Comparison of ENCODE assay signal across 18 cellular contexts in the genomic region with DNA sequence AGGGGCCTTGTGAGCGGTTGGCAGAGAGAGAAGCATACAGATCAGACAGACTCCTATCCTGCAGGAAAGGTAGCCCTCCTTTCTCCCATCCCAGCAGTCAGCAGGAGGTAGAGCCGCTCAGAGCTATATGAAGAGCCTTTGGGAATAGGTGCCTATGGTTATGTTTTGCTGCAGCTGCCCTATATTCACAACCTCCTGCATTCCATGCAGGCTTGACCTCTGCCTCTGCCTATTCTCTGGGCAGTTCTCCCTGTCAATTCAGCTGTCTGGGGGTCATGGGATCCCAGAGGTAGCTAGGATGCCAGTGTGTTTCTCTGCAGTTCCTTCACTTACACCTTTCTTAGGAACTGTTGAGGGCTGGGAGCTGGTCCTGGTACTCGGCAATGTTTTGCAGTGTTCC.
"Had no signal": no experiment of that assay in that cellular context is flagged by ENCODE, and none has a peak within 500 bp of the region (broad histone marks: within the 10 kb centered on the region; RNA-seq: fewer than 3 reads in every experiment).

No MANE protein-coding gene starts in this region.

- ATAC-seq: body of pancreas, gastroesophageal sphincter, left ventricle myocardium superior had no signal

- H3K27me3 Mint-ChIP-seq: activated CD4-positive, alpha-beta T cell treated with anti-CD3 and anti-CD28 coated beads, Interleukin-2, amount 10 ng/mL, durations not matched to agents 7 days and 5 days; activated naive CD8-positive, alpha-beta T cell treated with anti-CD3 and anti-CD28 coated beads for 36 hours; dendritic cell treated with granulocyte-macrophage colony-stimulating factor and Interleukin-4, amounts not matched to agents 40 ng/mL and 50 ng/mL, for 4 days; natural killer cell treated with Interleukin-12 subunit alpha and Interleukin-12 subunit beta and Interleukin-15 and Interleukin-18, amount 100 ng/mL, for 72 hours had no signal

- H3K36me3 ChIP-seq: gastroesophageal sphincter, sigmoid colon, spleen, stomach had no signal

- H3K9me3 ChIP-seq: testis had no signal

- H3K27ac ChIP-seq: body of pancreas, gastroesophageal sphincter, psoas muscle, sigmoid colon, spleen, stomach, testis had no signal

- H3K4me3 Mint-ChIP-seq: activated CD4-positive, alpha-beta T cell treated with anti-CD3 and anti-CD28 coated beads, Interleukin-2, amount 10 ng/mL, durations not matched to agents 7 days and 5 days; activated naive CD8-positive, alpha-beta T cell treated with anti-CD3 and anti-CD28 coated beads for 36 hours; dendritic cell treated with granulocyte-macrophage colony-stimulating factor and Interleukin-4, amounts not matched to agents 40 ng/mL and 50 ng/mL, for 4 days; natural killer cell treated with Interleukin-12 subunit alpha and Interleukin-12 subunit beta and Interleukin-15 and Interleukin-18, amount 100 ng/mL, for 72 hours had no signal

- H3K9me3 Mint-ChIP-seq: natural killer cell treated with Interleukin-12 subunit alpha and Interleukin-12 subunit beta and Interleukin-15 and Interleukin-18, amount 100 ng/mL, for 72 hours had no signal

- H3K27ac Mint-ChIP-seq: activated CD4-positive, alpha-beta T cell treated with anti-CD3 and anti-CD28 coated beads, Interleukin-2, amount 10 ng/mL, durations not matched to agents 7 days and 5 days; activated naive CD8-positive, alpha-beta T cell treated with anti-CD3 and anti-CD28 coated beads for 36 hours; dendritic cell treated with granulocyte-macrophage colony-stimulating factor and Interleukin-4, amounts not matched to agents 40 ng/mL and 50 ng/mL, for 4 days; natural killer cell treated with Interleukin-12 subunit alpha and Interleukin-12 subunit beta and Interleukin-15 and Interleukin-18, amount 100 ng/mL, for 72 hours had no signal

- DNase-seq: activated CD4-positive, alpha-beta T cell treated with anti-CD3 and anti-CD28 coated beads, Interleukin-2, amount 10 ng/mL, durations not matched to agents 7 days and 5 days; activated gamma-delta T cell treated with Interleukin-2 at 50 U/mL for 16 hours; activated naive CD8-positive, alpha-beta T cell treated with anti-CD3 and anti-CD28 coated beads for 36 hours; body of pancreas; cerebellar nuclear complex; erythroblast; kidney; left ventricle myocardium superior; mesenchymal stem cell; psoas muscle; sigmoid colon; spleen; stimulated activated CD4-positive, alpha-beta T cell treated with anti-CD3 and anti-CD28 coated beads, Interleukin-1b, Interleukin-23, amount 100 ng/mL, for 48 hours; stomach; testis had no signal

- H3K27me3 ChIP-seq: body of pancreas, gastroesophageal sphincter, sigmoid colon, spleen, stomach, testis had no signal

- H3K4me3 ChIP-seq: body of pancreas, gastroesophageal sphincter, psoas muscle, sigmoid colon, spleen, stomach, testis had no signal
